In the genomic region with DNA sequence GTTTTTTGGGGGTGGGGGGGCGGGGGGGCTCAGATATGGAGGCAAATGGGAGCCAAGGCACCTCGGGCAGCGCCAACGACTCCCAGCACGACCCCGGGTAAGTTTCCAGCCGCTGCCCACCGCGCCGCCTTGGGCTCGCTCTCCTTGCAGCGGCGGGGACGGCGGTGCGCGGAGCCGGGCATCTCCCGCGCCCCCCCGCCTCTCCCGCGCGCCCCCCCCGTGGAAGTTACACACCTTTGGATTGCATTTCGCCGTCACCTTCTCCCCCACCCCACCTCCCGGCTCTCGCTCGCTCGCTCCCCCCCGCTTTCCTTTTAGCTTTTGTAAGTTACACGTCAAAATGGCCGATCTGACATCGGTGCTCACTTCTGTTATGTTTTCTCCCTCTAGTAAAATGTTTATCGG, we compare ENCODE assay signal across 8 cellular contexts. TPM values are rescaled to one million over a fixed set of nuclear protein-coding genes. Genes with fewer than 3 reads are reported as not detected.
DNase-seq lines count a peak whose midpoint lies in the region; ATAC-seq, FAIRE-seq and TF ChIP-seq lines count a peak whose summit lies in the region.

No MANE protein-coding gene starts in this region.

- no peaks in the 10 kb centered on the region; the same call in 1 of the 2 replicates for H3K9me3 ChIP-seq in IMR-90 (ENCODE audit: control insufficient read depth, insufficient read depth, low read length)
- no peaks in the 10 kb centered on the region for H3K9me3 ChIP-seq in H1 (ENCODE audit: insufficient read depth in 2 of 2, low read depth in 1 of 2, low read length in 1 of 2)
- H3K9me3 ChIP-seq in mucosa of stomach (ENCODE audit: control insufficient read depth, low read length): no peaks in the 10 kb centered on the region
- H3K9me3 ChIP-seq in tibial artery: no peaks in the 10 kb centered on the region

- TF ChIP-seq EP300 in H1 (IDR thresholded peaks at IDR 0.05; ENCODE audit: borderline replicate concordance in 1 of 2, low read depth in 2 of 2, low read length in 2 of 2): no peak

- TF ChIP-seq RAD21 in IMR-90 (IDR thresholded peaks at IDR 0.05; ENCODE audit: low read length) (no peak), H1 (IDR thresholded peaks at IDR 0.05 in 1 of 2, conservative IDR thresholded peaks at IDR 0.05 in 1 of 2; ENCODE audit: low read depth in 2 of 2, low read length in 2 of 2) (no peak)

- WGBS in IMR-90 (ENCODE audit: extremely low coverage in 2 of 2, insufficient read length in 1 of 2), 2 experiments: 0% methylated on average over 3 of the region's 36 CpGs; no CpG with 5 or more reads in 1 of the 2 experiments
- 0% methylated on average over 4 of the region's 36 CpGs; no CpG with 5 or more reads in 1 of the 2 experiments for WGBS in H1 (ENCODE audit: extremely low coverage in 1 of 2, insufficient coverage in 1 of 2, insufficient read length in 1 of 2, insufficient replicate concordance in 2 of 2, low coverage in 1 of 2, low lambda C conversion rate in 2 of 2, missing lambda C conversion rate in 1 of 2), 2 experiments

- CTCF ChIA-PET in IMR-90 (lab: Yijun Ruan, JAX): interaction anchor here (0.6 to 1.5 kb wide), 3 partner anchors 13 to 112 kb away, joined by 3 to 11 read pairs (median 3); no protein-coding TSS in a partner anchor
- CTCF ChIA-PET in H1 (lab: Charles Lee; ENCODE audit: partially characterized antibody): interaction anchor here (0.7 to 3.2 kb wide), 4 partner anchors 13 to 331 kb away, joined by 3 to 20 read pairs (median 4); no protein-coding TSS in a partner anchor

- H4K8ac ChIP-seq in IMR-90 (ENCODE audit: low read depth in 2 of 2, low read length in 2 of 2) (no peak overlapping the region), H1 (ENCODE audit: extremely low read depth, insufficient read depth, low read length) (no peak overlapping the region)

- H4K5ac ChIP-seq in IMR-90 (ENCODE audit: low read depth, low read length) (no peak overlapping the region), H1 (ENCODE audit: insufficient read length, low read depth, low read length) (no peak overlapping the region)

- POLR2A ChIA-PET in IMR-90 (lab: Charles Lee; ENCODE audit: unreplicated experiment) (interaction anchor here (0.6 kb wide), 1 partner anchor 321 kb away, joined by 4 read pairs; no protein-coding TSS in a partner anchor), H1 (lab: Charles Lee; ENCODE audit: partially characterized antibody) (interaction anchor here (1.1 to 5.3 kb wide), 6 partner anchors 11 to 151 kb away, joined by 3 to 22 read pairs (median 4); no protein-coding TSS in a partner anchor)

- peak overlapping the region; percentile 93 for H3K4me2 ChIP-seq in IMR-90 (ENCODE audit: low read depth, low read length)
- H3K4me2 ChIP-seq in H1 (ENCODE audit: insufficient read depth in 1 of 2, low read depth in 2 of 2, low read length in 2 of 2): peak overlapping the region; percentile 79 to 99

- H3K23ac ChIP-seq in IMR-90 (ENCODE audit: low read depth, low read length) (no peak overlapping the region), H1 (ENCODE audit: insufficient read length) (no peak overlapping the region)

- dilution Hi-C loops in IMR-90 (cut with HindIII; ENCODE audit: low sequenced_read_pairs, unreplicated experiment): no loop called here

- FAIRE-seq in H1 (lab: Jason Lieb, UNC): no peak

- TF ChIP-seq POLR2A in IMR-90 (IDR thresholded peaks at IDR 0.05; ENCODE audit: low read depth, low read length) (no peak), H1 (IDR thresholded peaks at IDR 0.05; ENCODE audit: control extremely low read depth in 1 of 2, low read depth in 2 of 2, low read length in 2 of 2) (no peak)

- H3K56ac ChIP-seq in IMR-90 (ENCODE audit: extremely low read depth, insufficient read depth, low read length) (no peak overlapping the region), H1 (replicated peaks; ENCODE audit: insufficient read length, low read depth, low read length) (no peak overlapping the region)

- BruUV-seq in IMR-90 (replicated peaks; lab: Mats Ljungman, UMichigan): no TSS peak

- DNase-seq in NCI-H2196 (lab: John Stamatoyannopoulos, UW; ENCODE audit: unreplicated experiment) (peak; percentile 42), NCI-H2196 treated with DMSO at 0.1 percent for 48 hours (lab: John Stamatoyannopoulos, UW; ENCODE audit: unreplicated experiment) (no peak), IMR-90 (no peak), H1 (ENCODE audit: low read depth in 1 of 2, low spot score in 2 of 2) (no peak), tibial artery (no peak), GM13976 (ENCODE audit: low spot score) (no peak)
- DNase-seq in activated CD4-positive, alpha-beta T cell treated with anti-CD3 and anti-CD28 coated beads for 4 hours: peak; percentile 39 to 51

- no peaks in the 10 kb centered on the region for H4K20me1 ChIP-seq in IMR-90 (ENCODE audit: insufficient read depth, low read length)
- peaks cover 0 to 8% of the 10 kb centered on the region in 2 experiments for H4K20me1 ChIP-seq in H1 (replicated peaks in 1 of 2; ENCODE audit: control insufficient read depth in 1 of 2, insufficient read depth in 2 of 2, low read length in 2 of 2)

- no peaks in the 10 kb centered on the region for H3K9me1 ChIP-seq in IMR-90 (ENCODE audit: insufficient read depth, low read length)

- peaks cover 0 to 23% of the 10 kb centered on the region in 2 experiments; a peak in 2 of 4 replicates for H3K79me2 ChIP-seq in H1 (ENCODE audit: control insufficient read depth in 1 of 2, insufficient read depth in 2 of 2, low read length in 2 of 2)

- peaks cover 5% of the 10 kb centered on the region for H3K27me3 ChIP-seq in IMR-90 (ENCODE audit: control insufficient read depth, insufficient read depth, low read length)
- H3K27me3 ChIP-seq in H1 (replicated peaks in 1 of 4; ENCODE audit: control insufficient read depth in 3 of 4, extremely low read depth in 1 of 4, insufficient read depth in 3 of 4, low read length in 3 of 4): peaks cover 2 to 10% (median 8%) of the 10 kb centered on the region in 4 experiments; a peak in 6 of 7 replicates
- H3K27me3 ChIP-seq in mucosa of stomach (ENCODE audit: control insufficient read depth, insufficient read depth, low read length): no peaks in the 10 kb centered on the region
- H3K27me3 ChIP-seq in tibial artery: no peaks in the 10 kb centered on the region

- H2BK120ac ChIP-seq in IMR-90 (ENCODE audit: low read depth, low read length) (no peak overlapping the region), H1 (replicated peaks; ENCODE audit: low read depth, low read length) (no peak overlapping the region)

- H3K36me3 ChIP-seq in IMR-90 (ENCODE audit: control insufficient read depth, insufficient read depth, low read length) (no peaks in the 10 kb centered on the region), H1 (ENCODE audit: control insufficient read depth in 2 of 4, insufficient read depth in 4 of 4, low read length in 3 of 4) (peaks cover 0 to 20% (median 2%) of the 10 kb centered on the region in 4 experiments; a peak in 3 of 8 replicates), mucosa of stomach (ENCODE audit: control insufficient read depth, insufficient read depth, low read length) (no peaks in the 10 kb centered on the region), tibial artery (peaks cover 0 to under 1% (median 0%) of the 10 kb centered on the region in 3 donors)

- H4K91ac ChIP-seq in IMR-90 (ENCODE audit: insufficient read depth, low read depth, low read length) (peak overlapping the region; percentile 16; the same call in 1 of the 2 replicates), H1 (replicated peaks; ENCODE audit: insufficient read length, low read length) (no peak overlapping the region)

- H3K23me2 ChIP-seq in H1 (ENCODE audit: low read depth, low read length): peaks cover 17% of the 10 kb centered on the region

- H3K79me1 ChIP-seq in IMR-90 (ENCODE audit: low read depth in 1 of 2, low read length in 2 of 2): peaks cover 9 to 13% of the 10 kb centered on the region in 2 experiments
- H3K79me1 ChIP-seq in H1 (ENCODE audit: low read depth, low read length): peaks cover 3% of the 10 kb centered on the region; the same call in 1 of the 2 replicates

- H3K27ac ChIP-seq in IMR-90 (ENCODE audit: insufficient read depth, low read length) (peak overlapping the region; percentile 54), H1 (ENCODE audit: low read depth, low read length) (no peak overlapping the region), tibial artery (peak overlapping the region; percentile 93 to 98)

- H2AK5ac ChIP-seq in IMR-90 (ENCODE audit: low read depth, low read length) (no peak overlapping the region), H1 (ENCODE audit: low read depth, low read length) (no peak overlapping the region)

- no peak overlapping the region for H2AK9ac ChIP-seq in IMR-90 (replicated peaks; ENCODE audit: low read depth, low read length, poor library complexity)

- no peak overlapping the region for H3K4ac ChIP-seq in IMR-90 (ENCODE audit: low read depth, low read length)
- no peak overlapping the region for H3K4ac ChIP-seq in H1 (replicated peaks; ENCODE audit: insufficient read length, low read depth, low read length)

- H2AFZ ChIP-seq in IMR-90 (replicated peaks; ENCODE audit: low read length, poor library complexity) (peak overlapping the region; percentile 85), H1 (ENCODE audit: low read length) (no peak overlapping the region)

- H3K4me3 ChIP-seq in IMR-90 (ENCODE audit: insufficient read depth, low read depth, low read length): peak overlapping the region; percentile 99
- peak overlapping the region; percentile 67 to 94 (median 72) for H3K4me3 ChIP-seq in H1 (ENCODE audit: extremely low read depth in 1 of 4, insufficient read depth in 2 of 4, low read depth in 3 of 4, low read length in 4 of 4)
- H3K4me3 ChIP-seq in mucosa of stomach (ENCODE audit: low read length): peak overlapping the region; percentile 44
- peak overlapping the region; percentile 81 to 92 for H3K4me3 ChIP-seq in tibial artery

- intact Hi-C loops in IMR-90 (cut with micrococcal nuclease) (loop anchor here (1.0 to 5.0 kb wide), 5 partner anchors 116 to 416 kb away; no protein-coding TSS in a partner anchor), tibial artery (cut with DNase I; ENCODE audit: low total_unique reads) (loop anchor here (10.0 kb wide), 1 partner anchor 748 kb away; a partner anchor contains a TSS)

- H3K4me1 ChIP-seq in IMR-90 (ENCODE audit: control insufficient read depth, insufficient read depth, low read length): no peaks in the 10 kb centered on the region; the same call in 1 of the 2 replicates
- peaks cover 4 to 36% (median 7%) of the 10 kb centered on the region in 4 experiments; a peak in 6 of 7 replicates for H3K4me1 ChIP-seq in H1 (replicated peaks in 1 of 4; ENCODE audit: control insufficient read depth in 3 of 4, insufficient read depth in 4 of 4, low read length in 3 of 4)
- H3K4me1 ChIP-seq in mucosa of stomach (ENCODE audit: control insufficient read depth, insufficient read depth, low read length): peaks cover 8% of the 10 kb centered on the region
- peaks cover 0 to 21% (median 14%) of the 10 kb centered on the region in 4 donors for H3K4me1 ChIP-seq in tibial artery

- H3K18ac ChIP-seq in IMR-90 (ENCODE audit: low read depth, low read length): peak overlapping the region; percentile 65
- no peak overlapping the region for H3K18ac ChIP-seq in H1 (ENCODE audit: extremely low read depth, low read length)

- no peak overlapping the region for H2BK20ac ChIP-seq in IMR-90 (ENCODE audit: low read depth, low read length)
- H2BK20ac ChIP-seq in H1 (ENCODE audit: low read length): no peak overlapping the region

- H3K9ac ChIP-seq in IMR-90 (ENCODE audit: low read depth, low read length) (peak overlapping the region; percentile 34), H1 (replicated peaks in 1 of 4; ENCODE audit: extremely low read depth in 1 of 4, low read depth in 3 of 4, low read length in 3 of 4) (peak overlapping the region; percentile 26 to 81 (median 48); a peak in 4 of 7 replicates), mucosa of stomach (ENCODE audit: low read length) (peak overlapping the region; percentile 60)

- no peak for TF ChIP-seq CTCF in IMR-90 (conservative IDR thresholded peaks at IDR 0.05; ENCODE audit: low read depth, low read length)
- no peak for TF ChIP-seq CTCF in H1 (IDR thresholded peaks at IDR 0.05; ENCODE audit: control extremely low read depth in 1 of 3, insufficient read depth in 1 of 3, low read depth in 1 of 3, low read length in 3 of 3)
- TF ChIP-seq CTCF in tibial artery (IDR thresholded peaks at IDR 0.05): no peak
- TF ChIP-seq CTCF in GM13976 (IDR thresholded peaks at IDR 0.05; ENCODE audit: borderline replicate concordance, control extremely low read depth, extremely low read depth, insufficient read depth, missing control alignments): no peak

- peak; percentile 21 for ATAC-seq in IMR-90 (ENCODE audit: low read depth)

- no peak overlapping the region for H2BK5ac ChIP-seq in IMR-90 (ENCODE audit: low read depth, low read length, poor library complexity, severe bottlenecking)
- no peak overlapping the region for H2BK5ac ChIP-seq in H1 (ENCODE audit: low read depth, low read length)

- H3K14ac ChIP-seq in IMR-90 (replicated peaks; ENCODE audit: low read depth, low read length): no peak overlapping the region
- H3K14ac ChIP-seq in H1 (ENCODE audit: insufficient read length): no peak overlapping the region

- in situ Hi-C loops in IMR-90 (cut with MboI; ENCODE audit: low sequenced_read_pairs) (no loop called here), GM13976 (cut with MboI; ENCODE audit: low sequenced_read_pairs, unreplicated experiment) (no loop called here)

- H2BK15ac ChIP-seq in IMR-90 (ENCODE audit: low read depth, low read length) (no peak overlapping the region), H1 (ENCODE audit: low read length) (no peak overlapping the region)

- no peak overlapping the region for H2BK12ac ChIP-seq in H1 (ENCODE audit: low read depth, low read length)

RNA-seq across cellular contexts. Expression of a gene that starts 0.4 kb away (rescaled TPM):
- total RNA-seq in IMR-90 (2012; rRNA removed): 16.0 and 18.1 TPM in 2 replicates
- polyA plus RNA-seq in IMR-90 (2012; rRNA removed) (13.0 and 14.0 TPM in 2 replicates), H1 (2011; rRNA removed) (36.7 and 50.7 TPM in 2 replicates)
- polyA plus RNA-seq in IMR-90 (2012; cell fraction: cytosol; rRNA removed): 7.4 and 9.4 TPM in 2 replicates
- 10.2 and 22.1 TPM in 2 replicates for polyA plus RNA-seq in IMR-90 (2012; cell fraction: nucleus; rRNA removed; ENCODE audit: low replicate concordance)
- total RNA-seq in H1 (2021; fragmentation: NEBNext Ultra II Directional; extraction: Animal tissue kit (Norgen Biotek cat#: 25700)): 73.1 and 80.6 TPM in 2 replicates
- 42.1 TPM for polyA plus RNA-seq in H1 (2011; cell fraction: cytosol; rRNA removed)
- 128 TPM for polyA plus RNA-seq in H1 (2011; cell fraction: nucleus; rRNA removed)
- polyA plus RNA-seq in H1 (2012, experiment 1 of 2): 44.3 to 54.1 TPM (median 46.9 TPM) in 4 replicates
- 9.0 TPM for polyA plus RNA-seq in H1 (2012, experiment 2 of 2)
- 27.9 TPM for polyA plus RNA-seq in H1 (2013, experiment 1 of 2)
- 25.3 TPM for polyA plus RNA-seq in H1 (2013, experiment 2 of 2)
- 115 and 134 TPM in 2 replicates for polyA minus RNA-seq in H1 (2011; rRNA and poly(A)+ RNA removed)
- 52.1 TPM for polyA minus RNA-seq in H1 (2011; cell fraction: cytosol; rRNA and poly(A)+ RNA removed)
- polyA minus RNA-seq in H1 (2011; cell fraction: nucleus; rRNA and poly(A)+ RNA removed): 164 TPM

Comparison
In these comparisons a context has a peak if more than half of its experiments do, and no peak if none do; other contexts are left out.
1. DNase-seq: peak in NCI-H2196 (single experiment) and activated CD4-positive, alpha-beta T cell treated with anti-CD3 and anti-CD28 coated beads for 4 hours (2 of 2); none in NCI-H2196 treated with DMSO at 0.1 percent for 48 hours (single experiment), IMR-90 (single experiment), H1 (0 of 2), tibial artery (0 of 2) and GM13976 (single experiment).
2. H3K4me3 ChIP-seq: peak in every context shown above with its lines; median percentile 99 in IMR-90; 86 in tibial artery; 72 in H1; 44 in mucosa of stomach.
3. Peak in every context shown above with its lines, with median percentiles within 50 percentile points of each other: H3K9ac ChIP-seq.